8 cellular contexts compared by ENCODE assay signal in genomic region chr17:72556944-72557826, GRCh38.
DNase-seq lines count a peak whose midpoint lies in the region; ATAC-seq and TF ChIP-seq lines count a peak whose summit lies in the region.

No MANE protein-coding gene starts in this region.

- H3K14ac ChIP-seq in trophoblast cell (ENCODE audit: low read length), result no peak overlapping the region

- H3K4me3 ChIP-seq in CD4-positive, CD25-positive, alpha-beta regulatory T cell (ENCODE audit: low read depth, low read length), result no peak overlapping the region
- H3K4me3 ChIP-seq in Loucy (ENCODE audit: low read length, poor library complexity, severe bottlenecking) (no peak overlapping the region), RWPE2 (ENCODE audit: severe bottlenecking) (no peak overlapping the region), foreskin fibroblast (ENCODE audit: low read depth in 1 of 2, low read length in 2 of 2) (no peak overlapping the region), trophoblast cell (ENCODE audit: low read depth, low read length) (no peak overlapping the region)

- no peaks in the 10 kb centered on the region for H3K36me3 Mint-ChIP-seq in CD4-positive, CD25-positive, alpha-beta regulatory T cell
- H3K36me3 Mint-ChIP-seq in activated T-helper 2 cell treated with anti-CD3 and anti-CD28 coated beads, Interferon-gamma antibody, Interleukin-2, Interleukin-4, amounts not matched to agents 10 μg/mL and 5 μg/mL and 100 μg/mL, durations not matched to agents 14 hours and 24 hours and 36 hours (ENCODE audit: low read depth), result no peaks in the 10 kb centered on the region

- WGBS in trophoblast cell (ENCODE audit: extremely low coverage, insufficient coverage, insufficient read length), result no CpG with 5 or more reads among the region's 24 CpGs

- H3F3A ChIP-seq in Loucy (ENCODE audit: low read depth), result no peaks in the 10 kb centered on the region

- no peak overlapping the region for H4K12ac ChIP-seq in trophoblast cell (ENCODE audit: low read depth, low read length)

- H3K27me3 ChIP-seq in CD4-positive, CD25-positive, alpha-beta regulatory T cell (ENCODE audit: control insufficient read depth, insufficient read depth, low read length), result no peaks in the 10 kb centered on the region
- H3K27me3 ChIP-seq in Loucy (ENCODE audit: insufficient read depth, low read length, poor library complexity, severe bottlenecking) (no peaks in the 10 kb centered on the region), RWPE2 (ENCODE audit: insufficient read depth, poor library complexity, severe bottlenecking) (no peaks in the 10 kb centered on the region), trophoblast cell (ENCODE audit: insufficient read depth, low read length) (no peaks in the 10 kb centered on the region)

- H2BK5ac ChIP-seq in trophoblast cell (ENCODE audit: low read depth, low read length, poor library complexity), result no peak overlapping the region

- no peaks in the 10 kb centered on the region for H3K9me3 Mint-ChIP-seq in CD4-positive, CD25-positive, alpha-beta regulatory T cell
- no peaks in the 10 kb centered on the region for H3K9me3 Mint-ChIP-seq in activated T-helper 2 cell treated with anti-CD3 and anti-CD28 coated beads, Interferon-gamma antibody, Interleukin-2, Interleukin-4, amounts not matched to agents 10 μg/mL and 5 μg/mL and 100 μg/mL, durations not matched to agents 14 hours and 24 hours and 36 hours

- no peak overlapping the region for H4K8ac ChIP-seq in trophoblast cell (ENCODE audit: low read depth, low read length)

- no peaks in the 10 kb centered on the region for H3K27me3 Mint-ChIP-seq in CD4-positive, CD25-positive, alpha-beta regulatory T cell
- no peaks in the 10 kb centered on the region for H3K27me3 Mint-ChIP-seq in activated T-helper 2 cell treated with anti-CD3 and anti-CD28 coated beads, Interferon-gamma antibody, Interleukin-2, Interleukin-4, amounts not matched to agents 10 μg/mL and 5 μg/mL and 100 μg/mL, durations not matched to agents 14 hours and 24 hours and 36 hours (ENCODE audit: low read depth)

- no peaks in the 10 kb centered on the region for H3K9me3 ChIP-seq in CD4-positive, CD25-positive, alpha-beta regulatory T cell (ENCODE audit: control insufficient read depth in 2 of 2, low read length in 2 of 2)
- H3K9me3 ChIP-seq in Loucy (ENCODE audit: insufficient read depth, low read depth, low read length), result no peaks in the 10 kb centered on the region
- H3K9me3 ChIP-seq in RWPE2 (ENCODE audit: severe bottlenecking), result no peaks in the 10 kb centered on the region
- H3K9me3 ChIP-seq in trophoblast cell (ENCODE audit: insufficient read depth, low read depth, low read length), result peaks cover 9% of the 10 kb centered on the region

- H3K79me2 ChIP-seq in Loucy (ENCODE audit: insufficient read depth, low read length) (no peaks in the 10 kb centered on the region), trophoblast cell (ENCODE audit: control insufficient read depth, insufficient read depth, low read length, poor library complexity) (no peaks in the 10 kb centered on the region)

- H2AFZ ChIP-seq in Loucy (ENCODE audit: low read length) (0 out of 2 replicates have a peak overlapping the region, but pooled peaks have one; percentile 39), trophoblast cell (ENCODE audit: insufficient read depth, low read length, poor library complexity) (no peak overlapping the region)

- no peaks in the 10 kb centered on the region for H3K9me2 ChIP-seq in Loucy (replicated peaks; ENCODE audit: low read depth, low read length)

- intact Hi-C loops in activated T-helper 2 cell treated with anti-CD3 and anti-CD28 coated beads, Interferon-gamma antibody, Interleukin-2, Interleukin-4, amounts not matched to agents 10 μg/mL and 5 μg/mL and 100 μg/mL, durations not matched to agents 14 hours and 24 hours and 36 hours (cut with micrococcal nuclease), result loop anchor here (1.0 to 2.0 kb wide), 2 partner anchors 600 to 813 kb away; no protein-coding TSS in a partner anchor

- no peak overlapping the region for H3K27ac ChIP-seq in CD4-positive, CD25-positive, alpha-beta regulatory T cell (ENCODE audit: insufficient read depth, low read length, poor library complexity, severe bottlenecking)
- H3K27ac ChIP-seq in RWPE2 (ENCODE audit: poor library complexity, severe bottlenecking) (no peak overlapping the region), trophoblast cell (ENCODE audit: low read depth, low read length) (no peak overlapping the region)

- H2AK5ac ChIP-seq in trophoblast cell (ENCODE audit: low read length), result no peak overlapping the region

- ATAC-seq in CD4-positive, CD25-positive, alpha-beta regulatory T cell (ENCODE audit: low read depth in 2 of 2), result peak in 1 of 2 donors; percentile 42
- peak; percentile 73 for ATAC-seq in GM21381 (IDR thresholded peaks at IDR 0.05; ENCODE audit: unreplicated experiment)
- ATAC-seq in RWPE2 (ENCODE audit: low read depth), result peak; percentile 52
- no peak for ATAC-seq in HG03025 (IDR thresholded peaks at IDR 0.05; ENCODE audit: low FRiP score, unreplicated experiment)

- H4K20me1 ChIP-seq in Loucy (ENCODE audit: insufficient read depth, low read length, poor library complexity, severe bottlenecking), result no peaks in the 10 kb centered on the region

- H3K36me3 ChIP-seq in CD4-positive, CD25-positive, alpha-beta regulatory T cell (ENCODE audit: control insufficient read depth, insufficient read depth, low read length), result no peaks in the 10 kb centered on the region
- H3K36me3 ChIP-seq in Loucy (ENCODE audit: insufficient read depth, low read length) (no peaks in the 10 kb centered on the region), RWPE2 (ENCODE audit: low read depth) (no peaks in the 10 kb centered on the region), trophoblast cell (ENCODE audit: control insufficient read depth in 1 of 2, insufficient read depth in 2 of 2, low read length in 2 of 2) (no peaks in the 10 kb centered on the region)

- no peak overlapping the region for H3K4ac ChIP-seq in trophoblast cell (ENCODE audit: low read depth, low read length)

- TF ChIP-seq CTCF in Loucy (conservative IDR thresholded peaks at IDR 0.05; ENCODE audit: low read length) (peak; percentile 85), RWPE2 (IDR thresholded peaks at IDR 0.05; ENCODE audit: poor library complexity, severe bottlenecking) (peak; percentile 88), foreskin fibroblast (IDR thresholded peaks at IDR 0.05; ENCODE audit: low read depth, low read length) (peak; percentile 79)

- H3K4me1 ChIP-seq in CD4-positive, CD25-positive, alpha-beta regulatory T cell (ENCODE audit: control insufficient read depth, insufficient read depth, low read length, poor library complexity, severe bottlenecking), result no peaks in the 10 kb centered on the region
- H3K4me1 ChIP-seq in Loucy (ENCODE audit: insufficient read depth, low read length, poor library complexity, severe bottlenecking) (no peaks in the 10 kb centered on the region), RWPE2 (ENCODE audit: insufficient read depth, poor library complexity, severe bottlenecking) (peaks cover 6% of the 10 kb centered on the region), trophoblast cell (ENCODE audit: control insufficient read depth in 1 of 2, insufficient read depth in 2 of 2, low read length in 2 of 2) (no peaks in the 10 kb centered on the region)

- no peak overlapping the region for H3K4me3 Mint-ChIP-seq in CD4-positive, CD25-positive, alpha-beta regulatory T cell
- no peak overlapping the region for H3K4me3 Mint-ChIP-seq in activated T-helper 2 cell treated with anti-CD3 and anti-CD28 coated beads, Interferon-gamma antibody, Interleukin-2, Interleukin-4, amounts not matched to agents 10 μg/mL and 5 μg/mL and 100 μg/mL, durations not matched to agents 14 hours and 24 hours and 36 hours (ENCODE audit: low read depth)

- H3K4me1 Mint-ChIP-seq in CD4-positive, CD25-positive, alpha-beta regulatory T cell, result no peaks in the 10 kb centered on the region
- no peaks in the 10 kb centered on the region for H3K4me1 Mint-ChIP-seq in activated T-helper 2 cell treated with anti-CD3 and anti-CD28 coated beads, Interferon-gamma antibody, Interleukin-2, Interleukin-4, amounts not matched to agents 10 μg/mL and 5 μg/mL and 100 μg/mL, durations not matched to agents 14 hours and 24 hours and 36 hours (ENCODE audit: low read depth)

- H3K18ac ChIP-seq in trophoblast cell (ENCODE audit: low read length), result no peak overlapping the region

- H3K4me2 ChIP-seq in Loucy (ENCODE audit: low read depth, low read length, poor library complexity, severe bottlenecking) (no peak overlapping the region), trophoblast cell (ENCODE audit: low read length) (no peak overlapping the region)

- H3K9ac ChIP-seq in Loucy (ENCODE audit: low read depth, low read length, poor library complexity, severe bottlenecking) (no peak overlapping the region), trophoblast cell (ENCODE audit: low read length) (no peak overlapping the region)

- DNase-seq in CD4-positive, CD25-positive, alpha-beta regulatory T cell, result peak; percentile 16 to 64 (median 18)
- DNase-seq in RWPE2 (ENCODE audit: low spot score), result peak; percentile 83
- DNase-seq in activated T-helper 2 cell treated with anti-CD3 and anti-CD28 coated beads, Interferon-gamma antibody, Interleukin-2, Interleukin-4, amounts not matched to agents 10 μg/mL and 5 μg/mL and 100 μg/mL, durations not matched to agents 14 hours and 24 hours and 36 hours (ENCODE audit: low spot score), result peak; percentile 55
- peak; percentile 34 to 80 for DNase-seq in foreskin fibroblast
- peak; percentile 66 to 85 for DNase-seq in trophoblast cell

- no peak overlapping the region for H3K23ac ChIP-seq in trophoblast cell (ENCODE audit: low read length)

- H2BK120ac ChIP-seq in trophoblast cell (ENCODE audit: insufficient read depth, low read length, poor library complexity), result no peak overlapping the region

- H2BK12ac ChIP-seq in trophoblast cell (ENCODE audit: low read length), result no peak overlapping the region

- no peaks in the 10 kb centered on the region for H3K79me1 ChIP-seq in trophoblast cell (ENCODE audit: low read length)

- H4K91ac ChIP-seq in trophoblast cell (ENCODE audit: low read depth, low read length), result no peak overlapping the region

- no peak overlapping the region for H3K27ac Mint-ChIP-seq in CD4-positive, CD25-positive, alpha-beta regulatory T cell
- no peak overlapping the region for H3K27ac Mint-ChIP-seq in activated T-helper 2 cell treated with anti-CD3 and anti-CD28 coated beads, Interferon-gamma antibody, Interleukin-2, Interleukin-4, amounts not matched to agents 10 μg/mL and 5 μg/mL and 100 μg/mL, durations not matched to agents 14 hours and 24 hours and 36 hours

Comparison
In these comparisons a context has a peak if more than half of its experiments do, and no peak if none do; other contexts are left out.
1. DNase-seq: peak in every context shown above with its lines; median percentile 83 in RWPE2; 76 in trophoblast cell; 57 in foreskin fibroblast; 55 in activated T-helper 2 cell treated with anti-CD3 and anti-CD28 coated beads, Interferon-gamma antibody, Interleukin-2, Interleukin-4, amounts not matched to agents 10 μg/mL and 5 μg/mL and 100 μg/mL, durations not matched to agents 14 hours and 24 hours and 36 hours; 18 in CD4-positive, CD25-positive, alpha-beta regulatory T cell.